33 cellular contexts compared by ENCODE assay signal in the genomic region with DNA sequence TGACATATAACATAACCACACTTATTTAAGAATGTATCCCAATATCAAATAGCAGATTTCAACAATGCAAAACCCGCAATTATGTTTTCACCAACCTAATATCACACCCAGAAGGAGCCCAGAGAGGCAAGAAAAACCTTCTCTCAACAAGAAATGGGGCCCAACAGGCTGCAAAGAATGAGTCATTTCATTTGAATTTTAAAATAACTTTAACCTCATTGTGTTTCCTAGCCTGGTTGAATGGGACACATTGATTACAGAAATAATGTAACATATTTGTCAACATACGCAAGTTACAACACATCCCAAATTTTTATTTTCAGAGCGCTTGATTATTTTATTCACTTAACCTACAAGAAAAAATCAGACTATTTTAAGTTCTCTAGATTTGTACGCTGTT.
"Had no signal": no experiment of that assay in that cellular context is flagged by ENCODE, and none has a peak within 500 bp of the region (broad histone marks: within the 10 kb centered on the region; RNA-seq: fewer than 3 reads in every experiment).

No MANE protein-coding gene starts in this region.

- H3K36me3 Mint-ChIP-seq: immature natural killer cell; mesothelial cell of epicardium; naive B cell; stimulated activated effector memory CD8-positive, alpha-beta T cell treated with anti-CD3 and anti-CD28 coated beads, Interleukin-12 subunit alpha, Interleukin-12 subunit beta, amount 100 ng/mL, for 72 hours; type B pancreatic cell had no signal

- H3K4me1 ChIP-seq: body of pancreas, colonic mucosa, heart left ventricle, uterus had no signal

- H3K27ac Mint-ChIP-seq: activated CD4-positive, alpha-beta memory T cell treated with anti-CD3 and anti-CD28 coated beads, Interleukin-2, amount 10 ng/mL, durations not matched to agents 7 days and 5 days; activated T-helper 2 cell treated with anti-CD3 and anti-CD28 coated beads, Interferon-gamma antibody, Interleukin-2, Interleukin-4, amounts not matched to agents 10 μg/mL and 5 μg/mL and 100 μg/mL, durations not matched to agents 14 hours and 24 hours and 36 hours; immature natural killer cell; mesothelial cell of epicardium; naive B cell; nephron progenitor cell; stimulated activated effector memory CD8-positive, alpha-beta T cell treated with anti-CD3 and anti-CD28 coated beads, Interleukin-12 subunit alpha, Interleukin-12 subunit beta, amount 100 ng/mL, for 72 hours; stimulated activated naive CD8-positive, alpha-beta T cell treated with anti-CD3 and anti-CD28 coated beads, Interleukin-15, amount 100 ng/mL, for 72 hours; type B pancreatic cell had no signal

- H3K9me3 ChIP-seq: body of pancreas, colonic mucosa, heart left ventricle, neutrophil, uterus had no signal

- H3K4me3 ChIP-seq: body of pancreas, cardiac muscle cell, colonic mucosa, heart left ventricle, skin epidermis, uterus had no signal

- FAIRE-seq: endometrium, kidney, TTC549 had no signal

- H3K9me3 Mint-ChIP-seq: activated naive CD8-positive, alpha-beta T cell treated with anti-CD3 and anti-CD28 coated beads, Interleukin-2, amount 50 U/mL, for 24 hours; activated T-helper 2 cell treated with anti-CD3 and anti-CD28 coated beads, Interferon-gamma antibody, Interleukin-2, Interleukin-4, amounts not matched to agents 10 μg/mL and 5 μg/mL and 100 μg/mL, durations not matched to agents 14 hours and 24 hours and 36 hours; immature natural killer cell; stimulated activated effector memory CD8-positive, alpha-beta T cell treated with anti-CD3 and anti-CD28 coated beads, Interleukin-12 subunit alpha, Interleukin-12 subunit beta, amount 100 ng/mL, for 72 hours; type B pancreatic cell had no signal

- H3K4me1 Mint-ChIP-seq: mesothelial cell of epicardium, naive B cell had no signal

- H3K27me3 Mint-ChIP-seq: activated CD4-positive, alpha-beta memory T cell treated with anti-CD3 and anti-CD28 coated beads, Interleukin-2, amount 10 ng/mL, durations not matched to agents 7 days and 5 days; activated naive CD4-positive, alpha-beta T cell treated with anti-CD3 and anti-CD28 coated beads, Interleukin-2, amount 50 U/mL, for 24 hours; activated naive CD8-positive, alpha-beta T cell treated with anti-CD3 and anti-CD28 coated beads, Interleukin-2, amount 50 U/mL, for 24 hours; stimulated activated naive CD8-positive, alpha-beta T cell treated with anti-CD3 and anti-CD28 coated beads, Interleukin-15, amount 100 ng/mL, for 72 hours; type B pancreatic cell had no signal

- ATAC-seq: activated naive CD8-positive, alpha-beta T cell treated with anti-CD3 and anti-CD28 coated beads, Interleukin-2, amount 50 U/mL, for 24 hours; body of pancreas; heart left ventricle; left colon; sciatic nerve; stimulated activated effector memory CD8-positive, alpha-beta T cell treated with anti-CD3 and anti-CD28 coated beads, Interleukin-12 subunit alpha, Interleukin-12 subunit beta, amount 100 ng/mL, for 72 hours; stimulated activated naive CD8-positive, alpha-beta T cell treated with anti-CD3 and anti-CD28 coated beads, Interleukin-15, amount 100 ng/mL, for 72 hours had no signal

- H3K27ac ChIP-seq: body of pancreas, cardiac muscle cell, colonic mucosa, heart left ventricle, neutrophil, skin epidermis, uterus, VCaP had no signal

- DNase-seq: activated CD4-positive, alpha-beta memory T cell treated with anti-CD3 and anti-CD28 coated beads, Interleukin-2, amount 10 ng/mL, durations not matched to agents 7 days and 5 days; activated CD4-positive, alpha-beta T cell treated with anti-CD3 and anti-CD28 coated beads for 4 hours; activated naive CD8-positive, alpha-beta T cell treated with anti-CD3 and anti-CD28 coated beads, Interleukin-2, amount 50 U/mL, for 24 hours; activated T-cell treated with anti-CD3 and anti-CD28 coated beads, Interleukin-2, amount 50 U/mL, for 48 hours; amygdala; body of pancreas; cerebellar nuclear complex; colonic mucosa; effector CD8-positive, alpha-beta T cell; heart left ventricle; hypothalamus; immature natural killer cell; kidney; left colon; naive B cell; nephron progenitor cell; stimulated activated CD4-positive, alpha-beta T cell treated with anti-CD3 and anti-CD28 coated beads, Interleukin-12 subunit alpha, Interleukin-12 subunit beta, amount 100 ng/mL, for 4 hours; stimulated activated CD4-positive, alpha-beta T cell treated with anti-CD3 and anti-CD28 coated beads, Interleukin-4, amount 100 ng/mL, for 24 hours; stimulated activated naive CD8-positive, alpha-beta T cell treated with anti-CD3 and anti-CD28 coated beads, Interleukin-15, amount 100 ng/mL, for 72 hours; substantia nigra; uterus had no signal

- H3K4me3 Mint-ChIP-seq: activated CD4-positive, alpha-beta memory T cell treated with anti-CD3 and anti-CD28 coated beads, Interleukin-2, amount 10 ng/mL, durations not matched to agents 7 days and 5 days; activated naive CD4-positive, alpha-beta T cell treated with anti-CD3 and anti-CD28 coated beads, Interleukin-2, amount 50 U/mL, for 24 hours; activated naive CD8-positive, alpha-beta T cell treated with anti-CD3 and anti-CD28 coated beads, Interleukin-2, amount 50 U/mL, for 24 hours; immature natural killer cell; mesothelial cell of epicardium; naive B cell; nephron progenitor cell; stimulated activated effector memory CD8-positive, alpha-beta T cell treated with anti-CD3 and anti-CD28 coated beads, Interleukin-12 subunit alpha, Interleukin-12 subunit beta, amount 100 ng/mL, for 72 hours; stimulated activated naive CD8-positive, alpha-beta T cell treated with anti-CD3 and anti-CD28 coated beads, Interleukin-15, amount 100 ng/mL, for 72 hours; type B pancreatic cell had no signal
